Comparison of ENCODE assay signal across 8 cellular contexts in the genomic region with DNA sequence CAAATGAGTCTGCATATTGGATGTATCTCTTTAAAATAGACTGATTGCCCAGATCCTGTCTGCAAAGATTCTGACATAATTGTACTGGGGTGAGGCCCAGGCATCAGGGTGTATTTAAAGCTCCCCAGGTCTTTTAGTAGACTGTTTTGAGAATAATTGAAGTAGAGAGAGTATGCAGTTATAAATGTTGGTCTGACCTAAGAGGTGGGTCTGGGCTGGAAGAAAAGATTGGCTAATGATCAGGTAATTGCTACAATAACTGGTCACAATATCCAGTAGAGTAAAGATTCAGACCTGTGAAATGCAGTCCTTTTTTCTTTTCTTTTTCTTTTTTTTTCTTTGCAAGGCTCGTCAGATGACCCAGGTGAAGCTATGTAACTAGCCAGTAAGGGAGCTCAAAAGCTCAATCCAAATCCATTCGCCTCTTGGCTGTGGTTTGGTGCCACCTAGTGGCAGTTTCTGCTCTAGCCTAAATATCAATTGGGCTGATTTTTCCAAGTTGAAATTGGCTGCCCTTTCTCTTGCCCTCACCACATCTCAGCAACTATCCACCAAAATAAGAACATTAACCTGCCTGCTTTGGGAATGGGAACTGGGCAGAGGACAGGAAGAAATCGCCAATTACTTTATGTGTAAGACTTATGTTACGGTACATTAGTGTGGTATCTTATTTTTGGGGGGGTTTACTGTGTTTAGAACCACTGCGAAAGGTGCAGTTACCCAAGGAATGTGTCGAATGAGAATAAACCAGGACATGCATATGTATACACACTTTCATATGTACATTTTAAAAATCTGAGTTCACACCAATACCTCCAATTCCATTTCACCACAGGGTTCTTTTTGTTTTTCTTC. TPM values are rescaled to one million over a fixed set of nuclear protein-coding genes. Genes with fewer than 3 reads are reported as not detected.
DNase-seq lines count a peak whose midpoint lies in the region; ATAC-seq and TF ChIP-seq lines count a peak whose summit lies in the region.

No MANE protein-coding gene starts in this region.

- no peaks in the 10 kb centered on the region for H3K9me3 ChIP-seq in lower lobe of right lung

- H3K27me3 ChIP-seq in lower lobe of right lung (ENCODE audit: low read depth) = no peaks in the 10 kb centered on the region

- peak; percentile 40 for DNase-seq in DMS114 treated with DMSO at 0.1 percent for 48 hours (lab: John Stamatoyannopoulos, UW; ENCODE audit: unreplicated experiment)
- DNase-seq in NCI-H748 (lab: John Stamatoyannopoulos, UW; ENCODE audit: unreplicated experiment) = peak; percentile 79
- peak; percentile 67 to 70 for DNase-seq in activated CD4-positive, alpha-beta T cell treated with anti-CD3 and anti-CD28 coated beads, Interleukin-2, amount 50 U/mL, for 4 hours
- DNase-seq in ecto neural progenitor cell (ENCODE audit: low spot score) = peak; percentile 72
- peak; percentile 55 for DNase-seq in lower lobe of right lung
- peak; percentile 66 for DNase-seq in stimulated activated CD8-positive, alpha-beta memory T cell treated with anti-CD3 and anti-CD28 coated beads, Interleukin-15, amount 100 ng/mL, for 1 hour (ENCODE audit: low read depth)

- intact Hi-C loops in lower lobe of right lung (cut with DNase I) = no loop called here

- ATAC-seq in HG03135 (IDR thresholded peaks at IDR 0.05; ENCODE audit: unreplicated experiment) = peak; percentile 42
- peak; percentile 87 to 89 for ATAC-seq in lower lobe of right lung
- ATAC-seq in HG02623 (IDR thresholded peaks at IDR 0.05; ENCODE audit: unreplicated experiment) = no peak

- no peak overlapping the region for H3K4me3 ChIP-seq in lower lobe of right lung

- TF ChIP-seq CTCF in lower lobe of right lung (IDR thresholded peaks at IDR 0.05) = peak; percentile 93

- no peak overlapping the region for H3K27ac ChIP-seq in lower lobe of right lung

- H3K4me1 ChIP-seq in lower lobe of right lung = no peaks in the 10 kb centered on the region

- H3K36me3 ChIP-seq in lower lobe of right lung = peaks cover 53% of the 10 kb centered on the region

RNA-seq across cellular contexts. Expression of a gene that starts 45.9 kb away (rescaled TPM):
- total RNA-seq in lower lobe of right lung = 34.0 TPM
